Comparison of ENCODE assay signal across 25 cellular contexts in genomic region chr6:132760256-132760655, GRCh38.
DNase-seq lines count a peak whose midpoint lies in the region; ATAC-seq and TF ChIP-seq lines count a peak whose summit lies in the region.
"Had no signal": no experiment of that assay in that cellular context is flagged by ENCODE, and none has a peak within 500 bp of the region (broad histone marks: within the 10 kb centered on the region; RNA-seq: fewer than 3 reads in every experiment).

No MANE protein-coding gene starts in this region.

- H3K4me3 ChIP-seq in epithelial cell of esophagus (ENCODE audit: low read length) = no peak overlapping the region
- H3K4me3 ChIP-seq: breast epithelium, coronary artery, MG63, SK-N-MC, spleen, tibial nerve had no signal

- TF ChIP-seq CTCF in epithelial cell of esophagus (IDR thresholded peaks at IDR 0.05; ENCODE audit: insufficient read depth, low read depth, low read length, missing control alignments) = no peak

- ATAC-seq in GM18868 (IDR thresholded peaks at IDR 0.05; ENCODE audit: unreplicated experiment) = peak; percentile 33
- ATAC-seq in HG02870 (IDR thresholded peaks at IDR 0.05; ENCODE audit: unreplicated experiment) = peak; percentile 34
- ATAC-seq: activated T-helper 17 cell treated with anti-CD3 and anti-CD28 coated beads, Interleukin-2, amount 50 U/mL, for 72 hours; left cardiac atrium had no signal

- DNase-seq in activated CD4-positive, alpha-beta T cell treated with anti-CD3 and anti-CD28 coated beads for 48 hours = peak; percentile 3
- no peak for DNase-seq in activated CD4-positive, alpha-beta T cell treated with anti-CD3 and anti-CD28 coated beads, Interleukin-2, amount 50 U/mL, for 48 hours
- DNase-seq in epithelial cell of esophagus (ENCODE audit: low read depth) (peak; percentile 45), epidermal melanocyte (ENCODE audit: insufficient read length, low spot score) (no peak), NCI-H1930 (lab: John Stamatoyannopoulos, UW) (no peak), NCI-H2196 treated with DMSO at 0.1 percent for 48 hours (lab: John Stamatoyannopoulos, UW; ENCODE audit: unreplicated experiment) (no peak)
- DNase-seq: activated CD4-positive, alpha-beta T cell treated with anti-CD3 and anti-CD28 coated beads, Interleukin-2, amount 50 U/mL, for 1 hour; DMS79 treated with DMSO at 0.1 percent for 48 hours; glutamatergic neuron; HFFc6; left cardiac atrium; MG63; NCI-H1436 treated with DMSO at 0.1 percent for 48 hours; NCI-H2171; NCI-H69; spleen; stimulated activated CD4-positive, alpha-beta T cell treated with anti-CD3 and anti-CD28 coated beads, Interleukin-4, amount 100 ng/mL, for 1 hour; stimulated activated naive CD4-positive, alpha-beta T cell treated with Interleukin-2 at 50 U/mL for 16 hours had no signal

Comparison
In these comparisons a context has a peak if more than half of its experiments do, and no peak if none do; other contexts are left out.
1. DNase-seq: peak in activated CD4-positive, alpha-beta T cell treated with anti-CD3 and anti-CD28 coated beads for 48 hours (single experiment) and epithelial cell of esophagus (single experiment); none in activated CD4-positive, alpha-beta T cell treated with anti-CD3 and anti-CD28 coated beads, Interleukin-2, amount 50 U/mL, for 48 hours (0 of 2), epidermal melanocyte (single experiment), NCI-H1930 (0 of 2) and NCI-H2196 treated with DMSO at 0.1 percent for 48 hours (single experiment).